8 cellular contexts compared by ENCODE assay signal in genomic region chr18:22223263-22223960, GRCh38. TPM values are rescaled to one million over a fixed set of nuclear protein-coding genes. Genes with fewer than 3 reads are reported as not detected.
DNase-seq lines count a peak whose midpoint lies in the region; ATAC-seq and TF ChIP-seq lines count a peak whose summit lies in the region.

No MANE protein-coding gene starts in this region.

- H3K4me1 ChIP-seq in ovary (ENCODE audit: insufficient read depth) = no peaks in the 10 kb centered on the region

- intact Hi-C loops in ovary (cut with DNase I) = no loop called here

- no peak overlapping the region for H3K4me3 ChIP-seq in epithelial cell of esophagus (ENCODE audit: low read length)
- H3K4me3 ChIP-seq in ovary = no peak overlapping the region

- no peaks in the 10 kb centered on the region for H3K27me3 ChIP-seq in ovary

- H3K9me3 ChIP-seq in ovary = no peaks in the 10 kb centered on the region

- no peak for TF ChIP-seq CTCF in epithelial cell of esophagus (IDR thresholded peaks at IDR 0.05; ENCODE audit: insufficient read depth, low read depth, low read length, missing control alignments)
- TF ChIP-seq CTCF in ovary (IDR thresholded peaks at IDR 0.05) = no peak

- DNase-seq in DMS53 (lab: John Stamatoyannopoulos, UW) (peak; percentile 97), NCI-H2029 treated with DMSO at 0.1 percent for 48 hours (lab: John Stamatoyannopoulos, UW) (peak; percentile 35), epithelial cell of esophagus (ENCODE audit: low read depth) (peak; percentile 100), ovary (peak in 4 of 5 donors; percentile 42 to 62 (median 53)), NCI-H510A (lab: John Stamatoyannopoulos, UW) (no peak), SKM-1 (lab: John Stamatoyannopoulos, UW; ENCODE audit: unreplicated experiment) (no peak), cerebellar nuclear complex (lab: John Stamatoyannopoulos, UW) (no peak)

- no peak for ATAC-seq in activated CD4-positive, CD25-positive, alpha-beta regulatory T cell treated with anti-CD3 and anti-CD28 coated beads, Interleukin-2, amount 50 U/mL, for 24 hours

- no peaks in the 10 kb centered on the region for H3K36me3 ChIP-seq in ovary

- no peak overlapping the region for H3K27ac ChIP-seq in ovary

- no peak for TF ChIP-seq POLR2A in ovary (IDR thresholded peaks at IDR 0.05)

- no peak for TF ChIP-seq EP300 in ovary (IDR thresholded peaks at IDR 0.05)

- WGBS in ovary, 3 donors = 69 to 81% (median 75%) methylated on average over 13 of the region's 13 CpGs

RNA-seq across cellular contexts. Expression of gene GATA6, which starts 54.0 kb away (rescaled TPM):
- total RNA-seq in ovary = 100 to 1,000 TPM in 5 of 7 donors, 10 to 100 TPM in 2; 82.4 to 221 (median 140) TPM
- polyA plus RNA-seq in ovary = 10 to 100 TPM; 30.2 to 54.0 TPM

Comparison
In these comparisons a context has a peak if more than half of its experiments do, and no peak if none do; other contexts are left out.
1. DNase-seq: peak in DMS53 (single experiment), NCI-H2029 treated with DMSO at 0.1 percent for 48 hours (single experiment), epithelial cell of esophagus (single experiment) and ovary (4 of 5); none in NCI-H510A (single experiment), SKM-1 (single experiment) and cerebellar nuclear complex (0 of 2).